ENCODE assay signal across 2 cellular contexts in the genomic region with DNA sequence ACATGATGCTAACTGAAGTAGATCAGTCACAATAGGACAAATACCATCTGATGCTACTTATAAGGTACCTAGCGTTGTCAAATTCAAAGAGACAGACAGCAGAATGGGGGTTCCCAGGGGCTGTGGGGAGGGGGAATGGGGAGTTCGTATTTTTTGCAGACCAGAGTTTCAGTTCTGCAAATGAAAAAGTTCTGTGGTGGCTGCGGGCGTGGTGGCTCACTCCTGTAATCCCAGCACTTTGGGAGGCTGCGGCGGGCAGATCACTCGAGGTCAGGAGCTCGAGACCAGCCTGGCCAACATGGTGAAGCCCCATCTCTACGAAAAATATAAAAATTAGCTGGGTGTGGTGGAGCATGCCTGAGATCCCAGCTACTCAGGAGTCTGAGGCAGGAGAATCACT.
TF ChIP-seq lines count a peak whose summit lies in the region.

No MANE protein-coding gene starts in this region.

TF ChIP-seq in GM12878, 131 proteins besides CTCF, POLR2A, EP300 and RAD21 (continues in another document):
- TF ChIP-seq, protein P1, sequence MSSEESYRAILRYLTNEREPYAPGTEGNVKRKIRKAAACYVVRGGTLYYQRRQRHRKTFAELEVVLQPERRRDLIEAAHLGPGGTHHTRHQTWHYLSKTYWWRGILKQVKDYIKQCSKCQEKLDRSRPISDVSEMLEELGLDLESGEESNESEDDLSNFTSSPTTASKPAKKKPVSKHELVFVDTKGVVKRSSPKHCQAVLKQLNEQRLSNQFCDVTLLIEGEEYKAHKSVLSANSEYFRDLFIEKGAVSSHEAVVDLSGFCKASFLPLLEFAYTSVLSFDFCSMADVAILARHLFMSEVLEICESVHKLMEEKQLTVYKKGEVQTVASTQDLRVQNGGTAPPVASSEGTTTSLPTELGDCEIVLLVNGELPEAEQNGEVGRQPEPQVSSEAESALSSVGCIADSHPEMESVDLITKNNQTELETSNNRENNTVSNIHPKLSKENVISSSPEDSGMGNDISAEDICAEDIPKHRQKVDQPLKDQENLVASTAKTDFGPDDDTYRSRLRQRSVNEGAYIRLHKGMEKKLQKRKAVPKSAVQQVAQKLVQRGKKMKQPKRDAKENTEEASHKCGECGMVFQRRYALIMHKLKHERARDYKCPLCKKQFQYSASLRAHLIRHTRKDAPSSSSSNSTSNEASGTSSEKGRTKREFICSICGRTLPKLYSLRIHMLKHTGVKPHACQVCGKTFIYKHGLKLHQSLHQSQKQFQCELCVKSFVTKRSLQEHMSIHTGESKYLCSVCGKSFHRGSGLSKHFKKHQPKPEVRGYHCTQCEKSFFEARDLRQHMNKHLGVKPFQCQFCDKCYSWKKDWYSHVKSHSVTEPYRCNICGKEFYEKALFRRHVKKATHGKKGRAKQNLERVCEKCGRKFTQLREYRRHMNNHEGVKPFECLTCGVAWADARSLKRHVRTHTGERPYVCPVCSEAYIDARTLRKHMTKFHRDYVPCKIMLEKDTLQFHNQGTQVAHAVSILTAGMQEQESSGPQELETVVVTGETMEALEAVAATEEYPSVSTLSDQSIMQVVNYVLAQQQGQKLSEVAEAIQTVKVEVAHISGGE (CRISPR knock-in tag; IDR thresholded peaks at IDR 0.05) = no peak
- no peak for TF ChIP-seq PAX8 (IDR thresholded peaks at IDR 0.05)
- peak; percentile 89 for TF ChIP-seq RUNX3 (IDR thresholded peaks at IDR 0.05; ENCODE audit: low read length)
- TF ChIP-seq BRCA1 (IDR thresholded peaks at IDR 0.05; ENCODE audit: low read depth, low read length) = no peak
- no peak for TF ChIP-seq ZNF207 (IDR thresholded peaks at IDR 0.05; ENCODE audit: borderline replicate concordance)
- TF ChIP-seq SREBF1 (IDR thresholded peaks at IDR 0.05; ENCODE audit: low read length) = no peak
- TF ChIP-seq BCLAF1 (IDR thresholded peaks at IDR 0.05) = no peak
- TF ChIP-seq SMC3 (IDR thresholded peaks at IDR 0.05; ENCODE audit: borderline replicate concordance, low read length) = no peak
- TF ChIP-seq, protein P2, sequence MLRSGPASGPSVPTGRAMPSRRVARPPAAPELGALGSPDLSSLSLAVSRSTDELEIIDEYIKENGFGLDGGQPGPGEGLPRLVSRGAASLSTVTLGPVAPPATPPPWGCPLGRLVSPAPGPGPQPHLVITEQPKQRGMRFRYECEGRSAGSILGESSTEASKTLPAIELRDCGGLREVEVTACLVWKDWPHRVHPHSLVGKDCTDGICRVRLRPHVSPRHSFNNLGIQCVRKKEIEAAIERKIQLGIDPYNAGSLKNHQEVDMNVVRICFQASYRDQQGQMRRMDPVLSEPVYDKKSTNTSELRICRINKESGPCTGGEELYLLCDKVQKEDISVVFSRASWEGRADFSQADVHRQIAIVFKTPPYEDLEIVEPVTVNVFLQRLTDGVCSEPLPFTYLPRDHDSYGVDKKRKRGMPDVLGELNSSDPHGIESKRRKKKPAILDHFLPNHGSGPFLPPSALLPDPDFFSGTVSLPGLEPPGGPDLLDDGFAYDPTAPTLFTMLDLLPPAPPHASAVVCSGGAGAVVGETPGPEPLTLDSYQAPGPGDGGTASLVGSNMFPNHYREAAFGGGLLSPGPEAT (IDR thresholded peaks at IDR 0.05; ENCODE audit: low read depth) = peak; percentile 92
- TF ChIP-seq E4F1 (IDR thresholded peaks at IDR 0.05; ENCODE audit: borderline replicate concordance, partially characterized antibody) = no peak
- TF ChIP-seq SMAD1 (IDR thresholded peaks at IDR 0.05; ENCODE audit: low read depth, partially characterized antibody) = no peak
- TF ChIP-seq POLR2AphosphoS2 (IDR thresholded peaks at IDR 0.05; ENCODE audit: low read depth, low read length) = no peak

TF ChIP-seq in SK-N-SH, 30 proteins besides CTCF, POLR2A, EP300 and RAD21:
- TF ChIP-seq FOSL2 (IDR thresholded peaks at IDR 0.05; ENCODE audit: borderline replicate concordance, low read depth) = no peak
- TF ChIP-seq RCOR1 (IDR thresholded peaks at IDR 0.05; ENCODE audit: low read length) = no peak
- no peak for TF ChIP-seq NFIC (IDR thresholded peaks at IDR 0.05; ENCODE audit: borderline replicate concordance)
- no peak for TF ChIP-seq EZH2phosphoT487 (IDR thresholded peaks at IDR 0.05; ENCODE audit: borderline replicate concordance, low read depth)
- TF ChIP-seq IRF3 (IDR thresholded peaks at IDR 0.05; ENCODE audit: low read depth, low read length) = no peak
- TF ChIP-seq SIN3A (IDR thresholded peaks at IDR 0.05; ENCODE audit: borderline replicate concordance, low read depth, low read length) = no peak
- no peak for TF ChIP-seq POLR2AphosphoS5 (IDR thresholded peaks at IDR 0.05; ENCODE audit: low read depth, low read length)
- TF ChIP-seq RFX5 (IDR thresholded peaks at IDR 0.05; ENCODE audit: low read length) = no peak
- no peak for TF ChIP-seq USF2 (IDR thresholded peaks at IDR 0.05; ENCODE audit: borderline replicate concordance, low read depth, low read length)
